2 cellular contexts compared by ENCODE assay signal in the genomic region with DNA sequence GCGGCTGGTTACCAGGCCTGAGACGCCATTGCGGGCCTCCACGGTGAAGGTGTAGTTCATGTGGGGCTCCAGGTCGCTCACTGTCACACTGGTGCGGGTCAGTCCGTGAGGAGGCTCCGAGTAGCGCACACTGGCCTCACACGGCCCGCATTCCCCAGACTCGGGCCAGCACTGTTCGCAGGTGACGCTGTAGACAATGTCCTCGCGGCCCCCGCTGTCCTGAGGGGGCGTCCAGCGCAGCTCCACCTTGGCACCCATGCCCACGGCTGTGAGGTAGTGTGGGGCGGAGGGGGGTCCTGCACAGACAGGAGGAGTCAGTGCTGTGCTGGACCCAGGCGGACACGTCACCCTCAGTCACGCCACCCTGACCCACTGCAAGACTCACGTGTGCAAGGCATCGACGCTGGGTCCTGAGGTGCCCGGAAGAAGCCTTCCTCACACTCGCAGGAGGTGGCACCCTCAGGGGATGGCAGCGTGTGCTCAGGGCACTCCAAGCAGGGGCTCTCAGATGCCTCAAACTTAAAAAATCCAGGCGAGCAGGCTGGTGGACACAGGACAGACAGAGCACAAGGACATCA.
TF ChIP-seq lines count a peak whose summit lies in the region.

No MANE protein-coding gene starts in this region.

TF ChIP-seq in IMR-90, 13 proteins besides CTCF, POLR2A, EP300 and RAD21:
- TF ChIP-seq SMC3 (IDR thresholded peaks at IDR 0.05; ENCODE audit: low read depth, low read length) = no peak
- TF ChIP-seq MAZ (IDR thresholded peaks at IDR 0.05; ENCODE audit: borderline replicate concordance, low read depth, low read length) = no peak
- TF ChIP-seq RCOR1 (IDR thresholded peaks at IDR 0.05; ENCODE audit: insufficient replicate concordance, low read length) = no peak
- TF ChIP-seq MAFK (IDR thresholded peaks at IDR 0.05; ENCODE audit: low read depth, low read length) = no peak
- no peak for TF ChIP-seq MXI1 (IDR thresholded peaks at IDR 0.05; ENCODE audit: borderline replicate concordance, low read depth, low read length)
- TF ChIP-seq, protein P1, sequence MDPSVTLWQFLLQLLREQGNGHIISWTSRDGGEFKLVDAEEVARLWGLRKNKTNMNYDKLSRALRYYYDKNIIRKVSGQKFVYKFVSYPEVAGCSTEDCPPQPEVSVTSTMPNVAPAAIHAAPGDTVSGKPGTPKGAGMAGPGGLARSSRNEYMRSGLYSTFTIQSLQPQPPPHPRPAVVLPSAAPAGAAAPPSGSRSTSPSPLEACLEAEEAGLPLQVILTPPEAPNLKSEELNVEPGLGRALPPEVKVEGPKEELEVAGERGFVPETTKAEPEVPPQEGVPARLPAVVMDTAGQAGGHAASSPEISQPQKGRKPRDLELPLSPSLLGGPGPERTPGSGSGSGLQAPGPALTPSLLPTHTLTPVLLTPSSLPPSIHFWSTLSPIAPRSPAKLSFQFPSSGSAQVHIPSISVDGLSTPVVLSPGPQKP (IDR thresholded peaks at IDR 0.05; ENCODE audit: borderline replicate concordance, low read depth, low read length) = no peak
- TF ChIP-seq, protein P2, sequence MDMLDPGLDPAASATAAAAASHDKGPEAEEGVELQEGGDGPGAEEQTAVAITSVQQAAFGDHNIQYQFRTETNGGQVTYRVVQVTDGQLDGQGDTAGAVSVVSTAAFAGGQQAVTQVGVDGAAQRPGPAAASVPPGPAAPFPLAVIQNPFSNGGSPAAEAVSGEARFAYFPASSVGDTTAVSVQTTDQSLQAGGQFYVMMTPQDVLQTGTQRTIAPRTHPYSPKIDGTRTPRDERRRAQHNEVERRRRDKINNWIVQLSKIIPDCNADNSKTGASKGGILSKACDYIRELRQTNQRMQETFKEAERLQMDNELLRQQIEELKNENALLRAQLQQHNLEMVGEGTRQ (IDR thresholded peaks at IDR 0.05; ENCODE audit: low read depth, low read length) = no peak
- no peak for TF ChIP-seq RFX5 (IDR thresholded peaks at IDR 0.05; ENCODE audit: low read depth, low read length)
- TF ChIP-seq BHLHE40 (IDR thresholded peaks at IDR 0.05; ENCODE audit: low read depth, low read length) = no peak

TF ChIP-seq in H1, 55 proteins besides CTCF, POLR2A, EP300 and RAD21:
- TF ChIP-seq SIX5 (IDR thresholded peaks at IDR 0.05; ENCODE audit: low read depth, low read length) (no peak), ZNF274 (IDR thresholded peaks at IDR 0.05; ENCODE audit: borderline replicate concordance, extremely low read depth, low read length) (no peak), NRF1 (IDR thresholded peaks at IDR 0.05; ENCODE audit: low read depth, low read length) (no peak), EGR1 (IDR thresholded peaks at IDR 0.05; ENCODE audit: borderline replicate concordance, low read depth, low read length) (no peak), PHF8 (conservative IDR thresholded peaks at IDR 0.05; ENCODE audit: low read depth, low read length) (no peak), SIRT6 (IDR thresholded peaks at IDR 0.05; ENCODE audit: low read length) (no peak), RNF2 (IDR thresholded peaks at IDR 0.05; ENCODE audit: borderline replicate concordance, low read depth, low read length, missing control alignments, poor library complexity, severe bottlenecking) (no peak), GTF2F1 (IDR thresholded peaks at IDR 0.05; ENCODE audit: borderline replicate concordance, low read depth, low read length) (no peak), YY1 (IDR thresholded peaks at IDR 0.05; ENCODE audit: low read depth, low read length) (no peak), NANOG (IDR thresholded peaks at IDR 0.05; ENCODE audit: insufficient read depth, low read depth, low read length, poor library complexity, severe bottlenecking) (no peak), SP4 (IDR thresholded peaks at IDR 0.05; ENCODE audit: low read length) (no peak), BCL11A (IDR thresholded peaks at IDR 0.05; ENCODE audit: low read depth in 2 of 2, low read length in 2 of 2) (no peak), FOSL1 (IDR thresholded peaks at IDR 0.05; ENCODE audit: insufficient read depth, low read depth, low read length) (no peak), CREB1 (IDR thresholded peaks at IDR 0.05) (no peak)
- TF ChIP-seq, protein P3, sequence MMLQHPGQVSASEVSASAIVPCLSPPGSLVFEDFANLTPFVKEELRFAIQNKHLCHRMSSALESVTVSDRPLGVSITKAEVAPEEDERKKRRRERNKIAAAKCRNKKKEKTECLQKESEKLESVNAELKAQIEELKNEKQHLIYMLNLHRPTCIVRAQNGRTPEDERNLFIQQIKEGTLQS (IDR thresholded peaks at IDR 0.05; ENCODE audit: insufficient read depth, low read depth, low read length) = no peak
TF ChIP-seq in H1: peak in this region for 0.
